2 cellular contexts compared by ENCODE assay signal in the genomic region with DNA sequence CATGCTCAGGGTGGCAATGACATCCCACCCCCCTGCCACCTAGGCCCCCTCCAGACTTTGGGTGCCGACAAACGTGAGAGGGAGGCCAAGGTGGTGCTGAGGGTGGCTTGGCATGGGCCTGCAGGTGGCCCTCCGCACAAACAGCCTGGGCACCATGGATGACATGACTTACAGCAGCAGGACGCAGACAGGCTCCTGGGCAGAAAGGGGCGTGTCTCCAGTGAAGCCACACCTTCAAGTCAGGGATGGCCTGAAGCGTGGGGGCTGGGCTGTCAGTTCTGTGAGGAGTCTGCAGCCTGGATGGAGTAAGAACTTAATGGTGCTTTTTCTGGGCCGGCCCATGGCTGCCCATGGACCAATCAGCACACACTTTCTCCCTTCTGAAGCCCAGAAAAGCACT.
A peak's percentile ranks its signal among the peaks of the same experiment; 100 is the strongest.
TF ChIP-seq lines count a peak whose summit lies in the region.

No MANE protein-coding gene starts in this region.

TF ChIP-seq in GM23338, 12 proteins besides CTCF, POLR2A, EP300 and RAD21:
- TF ChIP-seq, protein P1, sequence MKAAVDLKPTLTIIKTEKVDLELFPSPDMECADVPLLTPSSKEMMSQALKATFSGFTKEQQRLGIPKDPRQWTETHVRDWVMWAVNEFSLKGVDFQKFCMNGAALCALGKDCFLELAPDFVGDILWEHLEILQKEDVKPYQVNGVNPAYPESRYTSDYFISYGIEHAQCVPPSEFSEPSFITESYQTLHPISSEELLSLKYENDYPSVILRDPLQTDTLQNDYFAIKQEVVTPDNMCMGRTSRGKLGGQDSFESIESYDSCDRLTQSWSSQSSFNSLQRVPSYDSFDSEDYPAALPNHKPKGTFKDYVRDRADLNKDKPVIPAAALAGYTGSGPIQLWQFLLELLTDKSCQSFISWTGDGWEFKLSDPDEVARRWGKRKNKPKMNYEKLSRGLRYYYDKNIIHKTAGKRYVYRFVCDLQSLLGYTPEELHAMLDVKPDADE (IDR thresholded peaks at IDR 0.05) = no peak
- TF ChIP-seq JUNB (IDR thresholded peaks at IDR 0.05; ENCODE audit: unreplicated experiment) (no peak), ZNF114 (CRISPR knock-in tag; IDR thresholded peaks at IDR 0.05) (no peak), NANOG (IDR thresholded peaks at IDR 0.05; ENCODE audit: borderline replicate concordance) (no peak), POLR2AphosphoS5 (IDR thresholded peaks at IDR 0.05; ENCODE audit: low read depth) (no peak), ZNF331 (CRISPR knock-in tag; IDR thresholded peaks at IDR 0.05; ENCODE audit: low read depth) (no peak)
- TF ChIP-seq, protein P2, sequence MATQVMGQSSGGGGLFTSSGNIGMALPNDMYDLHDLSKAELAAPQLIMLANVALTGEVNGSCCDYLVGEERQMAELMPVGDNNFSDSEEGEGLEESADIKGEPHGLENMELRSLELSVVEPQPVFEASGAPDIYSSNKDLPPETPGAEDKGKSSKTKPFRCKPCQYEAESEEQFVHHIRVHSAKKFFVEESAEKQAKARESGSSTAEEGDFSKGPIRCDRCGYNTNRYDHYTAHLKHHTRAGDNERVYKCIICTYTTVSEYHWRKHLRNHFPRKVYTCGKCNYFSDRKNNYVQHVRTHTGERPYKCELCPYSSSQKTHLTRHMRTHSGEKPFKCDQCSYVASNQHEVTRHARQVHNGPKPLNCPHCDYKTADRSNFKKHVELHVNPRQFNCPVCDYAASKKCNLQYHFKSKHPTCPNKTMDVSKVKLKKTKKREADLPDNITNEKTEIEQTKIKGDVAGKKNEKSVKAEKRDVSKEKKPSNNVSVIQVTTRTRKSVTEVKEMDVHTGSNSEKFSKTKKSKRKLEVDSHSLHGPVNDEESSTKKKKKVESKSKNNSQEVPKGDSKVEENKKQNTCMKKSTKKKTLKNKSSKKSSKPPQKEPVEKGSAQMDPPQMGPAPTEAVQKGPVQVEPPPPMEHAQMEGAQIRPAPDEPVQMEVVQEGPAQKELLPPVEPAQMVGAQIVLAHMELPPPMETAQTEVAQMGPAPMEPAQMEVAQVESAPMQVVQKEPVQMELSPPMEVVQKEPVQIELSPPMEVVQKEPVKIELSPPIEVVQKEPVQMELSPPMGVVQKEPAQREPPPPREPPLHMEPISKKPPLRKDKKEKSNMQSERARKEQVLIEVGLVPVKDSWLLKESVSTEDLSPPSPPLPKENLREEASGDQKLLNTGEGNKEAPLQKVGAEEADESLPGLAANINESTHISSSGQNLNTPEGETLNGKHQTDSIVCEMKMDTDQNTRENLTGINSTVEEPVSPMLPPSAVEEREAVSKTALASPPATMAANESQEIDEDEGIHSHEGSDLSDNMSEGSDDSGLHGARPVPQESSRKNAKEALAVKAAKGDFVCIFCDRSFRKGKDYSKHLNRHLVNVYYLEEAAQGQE (IDR thresholded peaks at IDR 0.05; ENCODE audit: unreplicated experiment) = no peak

TF ChIP-seq in H1, 55 proteins besides CTCF, POLR2A, EP300 and RAD21:
- TF ChIP-seq ASH2L (IDR thresholded peaks at IDR 0.05; ENCODE audit: low read length) (no peak), TAF1 (IDR thresholded peaks at IDR 0.05; ENCODE audit: low read depth, low read length) (0 out of 2 replicates have a peak, but pooled peaks have one; percentile 31), SIN3A (conservative IDR thresholded peaks at IDR 0.05 in 1 of 2, IDR thresholded peaks at IDR 0.05 in 1 of 2; ENCODE audit: low read depth in 1 of 2, low read length in 2 of 2) (peak; percentile 28 to 37; a peak in 1 of 4 replicates), SRF (IDR thresholded peaks at IDR 0.05; ENCODE audit: low read depth, low read length) (no peak), SP1 (IDR thresholded peaks at IDR 0.05; ENCODE audit: low read depth, low read length) (peak; percentile 64; the same call in 1 of the 2 replicates)
- TF ChIP-seq, protein P3, sequence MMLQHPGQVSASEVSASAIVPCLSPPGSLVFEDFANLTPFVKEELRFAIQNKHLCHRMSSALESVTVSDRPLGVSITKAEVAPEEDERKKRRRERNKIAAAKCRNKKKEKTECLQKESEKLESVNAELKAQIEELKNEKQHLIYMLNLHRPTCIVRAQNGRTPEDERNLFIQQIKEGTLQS (IDR thresholded peaks at IDR 0.05; ENCODE audit: insufficient read depth, low read depth, low read length) = no peak
- TF ChIP-seq, protein P4, sequence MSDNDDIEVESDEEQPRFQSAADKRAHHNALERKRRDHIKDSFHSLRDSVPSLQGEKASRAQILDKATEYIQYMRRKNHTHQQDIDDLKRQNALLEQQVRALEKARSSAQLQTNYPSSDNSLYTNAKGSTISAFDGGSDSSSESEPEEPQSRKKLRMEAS (IDR thresholded peaks at IDR 0.05) = peak; percentile 64; the same call in 1 of the 2 replicates
